Comparison of ENCODE assay signal across 8 cellular contexts in genomic region chr17:49789278-49789578, GRCh38. TPM values are rescaled to one million over a fixed set of nuclear protein-coding genes. Genes with fewer than 3 reads are reported as not detected.
DNase-seq lines count a peak whose midpoint lies in the region; ATAC-seq, FAIRE-seq and TF ChIP-seq lines count a peak whose summit lies in the region.

No MANE protein-coding gene starts in this region.

- peak overlapping the region; percentile 98 for H3K27ac Mint-ChIP-seq in activated CD4-positive, alpha-beta T cell treated with anti-CD3 and anti-CD28 coated beads, Interleukin-2, amount 10 ng/mL, durations not matched to agents 7 days and 5 days

- H3K27me3 Mint-ChIP-seq in activated CD4-positive, alpha-beta T cell treated with anti-CD3 and anti-CD28 coated beads, Interleukin-2, amount 10 ng/mL, durations not matched to agents 7 days and 5 days = no peaks in the 10 kb centered on the region

- no peak overlapping the region for H3K27ac ChIP-seq in HepG2 (ENCODE audit: extremely low read length, insufficient read depth, low read length)
- peak overlapping the region in 1 of 2 donors; percentile 34 for H3K27ac ChIP-seq in testis

- H3K9me3 Mint-ChIP-seq in activated CD4-positive, alpha-beta T cell treated with anti-CD3 and anti-CD28 coated beads, Interleukin-2, amount 10 ng/mL, durations not matched to agents 7 days and 5 days = no peaks in the 10 kb centered on the region

- in situ Hi-C loops in HepG2 (cut with HindIII; ENCODE audit: extremely low pct_ligation_motif_present, low pct_unique_long_range_greater_than_20kb) = loop anchor here (5.0 kb wide), 1 partner anchor 222 kb away; no protein-coding TSS in a partner anchor

- H3K27me3 ChIP-seq in adipocyte (replicated peaks; ENCODE audit: control insufficient read depth, insufficient read depth, low read length) (no peaks in the 10 kb centered on the region), HepG2 (ENCODE audit: control insufficient read depth in 1 of 2, insufficient read depth in 2 of 2, low read length in 2 of 2) (no peaks in the 10 kb centered on the region), testis (no peaks in the 10 kb centered on the region)

- peaks cover 22% of the 10 kb centered on the region for H3K36me3 ChIP-seq in adipocyte (ENCODE audit: control insufficient read depth, insufficient read depth, low read length, severe bottlenecking)
- peaks cover 20 to 34% of the 10 kb centered on the region in 2 experiments for H3K36me3 ChIP-seq in HepG2 (replicated peaks in 1 of 2; ENCODE audit: control insufficient read depth in 1 of 2, insufficient read depth in 2 of 2, low read length in 2 of 2)
- H3K36me3 ChIP-seq in testis (ENCODE audit: low read depth, missing control alignments) = no peaks in the 10 kb centered on the region

- peaks cover 36% of the 10 kb centered on the region for H3K36me3 Mint-ChIP-seq in activated CD4-positive, alpha-beta T cell treated with anti-CD3 and anti-CD28 coated beads, Interleukin-2, amount 10 ng/mL, durations not matched to agents 7 days and 5 days (ENCODE audit: low read depth)

- no peak for DNase-seq in activated CD4-positive, alpha-beta T cell treated with anti-CD3 and anti-CD28 coated beads, Interleukin-2, amount 10 ng/mL, durations not matched to agents 7 days and 5 days
- DNase-seq in activated CD4-positive, alpha-beta T cell treated with anti-CD3 and anti-CD28 coated beads, Interleukin-2, amount 50 U/mL, for 1 hour = no peak
- DNase-seq in adipocyte (ENCODE audit: low read depth) = no peak
- no peak for DNase-seq in HepG2 (ENCODE audit: low spot score)
- DNase-seq in testis = no peak
- DNase-seq in NCI-H2171 treated with DMSO at 0.1 percent for 48 hours (lab: John Stamatoyannopoulos, UW) = no peak
- no peak for DNase-seq in activated CD4-positive, CD25-positive, alpha-beta regulatory T cell (lab: John Stamatoyannopoulos, UW)
- no peak for DNase-seq in NCI-H1417 treated with DMSO at 0.1 percent for 48 hours (lab: John Stamatoyannopoulos, UW)

- FAIRE-seq in HepG2 (lab: Jason Lieb, UNC) = no peak

- peaks cover 55% of the 10 kb centered on the region for H3K4me1 Mint-ChIP-seq in activated CD4-positive, alpha-beta T cell treated with anti-CD3 and anti-CD28 coated beads, Interleukin-2, amount 10 ng/mL, durations not matched to agents 7 days and 5 days

- TF ChIP-seq EP300 in HepG2 (IDR thresholded peaks at IDR 0.05; ENCODE audit: low read depth in 2 of 2, low read length in 2 of 2) = no peak
- TF ChIP-seq EP300 in HepG2 (CRISPR knock-in tag; IDR thresholded peaks at IDR 0.05; ENCODE audit: borderline replicate concordance) = no peak

- ATAC-seq in HepG2 = no peak

- TF ChIP-seq CTCF in HepG2 (CRISPR knock-in tag; IDR thresholded peaks at IDR 0.05) (no peak), testis (IDR thresholded peaks at IDR 0.05) (no peak)

- peaks cover 50% of the 10 kb centered on the region for H3K79me2 ChIP-seq in HepG2 (ENCODE audit: insufficient read depth, low read length)

- 11% methylated on average over 11 of the region's 15 CpGs for WGBS in HepG2 (ENCODE audit: low lambda C conversion rate)
- 2 to 3% methylated on average over 15 of the region's 15 CpGs for WGBS in testis, 2 donors

- H3K9me3 ChIP-seq in adipocyte (ENCODE audit: control insufficient read depth, low read length) = no peaks in the 10 kb centered on the region
- H3K9me3 ChIP-seq in HepG2 (ENCODE audit: low read length) = no peaks in the 10 kb centered on the region
- H3K9me3 ChIP-seq in testis = no peaks in the 10 kb centered on the region

- intact Hi-C loops in HepG2 (cut with micrococcal nuclease; ENCODE audit: unreplicated experiment) (loop anchor here (1.0 kb wide), 2 partner anchors 25 to 81 kb away; partner anchors contain the start of gene FAM117A), testis (cut with DNase I; ENCODE audit: low total_unique reads) (no loop called here)

- CTCF ChIA-PET in activated CD4-positive, alpha-beta T cell treated with anti-CD3 and anti-CD28 coated beads, Interleukin-2, amount 10 ng/mL, durations not matched to agents 7 days and 5 days (lab: Charles Lee) = interaction anchor here (0.9 kb wide), 2 partner anchors 12 to 42 kb away, joined by 3 read pairs; no protein-coding TSS in a partner anchor
- CTCF ChIA-PET in HepG2 (lab: Yijun Ruan, JAX; ENCODE audit: low intra/inter-chr PET ratio, low total read pairs) = no interaction called here

- peak overlapping the region; percentile 86 for H3K4me3 Mint-ChIP-seq in activated CD4-positive, alpha-beta T cell treated with anti-CD3 and anti-CD28 coated beads, Interleukin-2, amount 10 ng/mL, durations not matched to agents 7 days and 5 days

- peaks cover 21% of the 10 kb centered on the region for H4K20me1 ChIP-seq in HepG2 (ENCODE audit: insufficient read depth, low read length)

- no peak for TF ChIP-seq RAD21 in HepG2 (CRISPR knock-in tag; IDR thresholded peaks at IDR 0.05)

- POLR2A ChIA-PET in activated CD4-positive, alpha-beta T cell treated with anti-CD3 and anti-CD28 coated beads, Interleukin-2, amount 10 ng/mL, durations not matched to agents 7 days and 5 days (lab: Charles Lee) = no interaction called here
- POLR2A ChIA-PET in HepG2 (lab: Yijun Ruan, JAX) = interaction anchor here (1.4 to 3.7 kb wide), 4 partner anchors 26 to 375 kb away, joined by 3 to 63 read pairs (median 10); partner anchors contain the start of genes FAM117A, PHB1 and SPOP

- H3K4me1 ChIP-seq in adipocyte (ENCODE audit: control insufficient read depth, insufficient read depth, low read length) (peaks cover 28% of the 10 kb centered on the region), HepG2 (ENCODE audit: insufficient read depth, low read length) (peaks cover 26% of the 10 kb centered on the region), testis (peaks cover 25% of the 10 kb centered on the region)

- TF ChIP-seq POLR2A in HepG2 (IDR thresholded peaks at IDR 0.05; ENCODE audit: insufficient read depth in 1 of 2, low read depth in 2 of 2, low read length in 2 of 2) (no peak), testis (IDR thresholded peaks at IDR 0.05) (no peak)

- H2AFZ ChIP-seq in HepG2 (ENCODE audit: low read length) = no peak overlapping the region

- peak overlapping the region; percentile 93 for H3K4me2 ChIP-seq in HepG2 (ENCODE audit: low read depth, low read length)

- no TSS peak for BruUV-seq in HepG2 (replicated peaks; lab: Mats Ljungman, UMichigan)

- H3K9ac ChIP-seq in adipocyte (ENCODE audit: low read length) (peak overlapping the region; percentile 53), HepG2 (ENCODE audit: insufficient read depth, low read depth, low read length) (peak overlapping the region; percentile 57; the same call in 1 of the 2 replicates)

- H3K4me3 ChIP-seq in adipocyte (ENCODE audit: low read length) (peak overlapping the region; percentile 99), HepG2 (replicated peaks in 1 of 3; ENCODE audit: insufficient read depth in 1 of 3, low read depth in 2 of 3, low read length in 3 of 3) (peak overlapping the region; percentile 64 to 100 (median 71)), testis (peak overlapping the region; percentile 89 to 96)

RNA-seq across cellular contexts. Expression of gene KAT7, which starts 0.7 kb away (rescaled TPM):
- total RNA-seq in activated CD4-positive, alpha-beta T cell treated with anti-CD3 and anti-CD28 coated beads, Interleukin-2, amount 10 ng/mL, durations not matched to agents 7 days and 5 days = 10 to 100 TPM; 78.5 to 82.4 TPM
- total RNA-seq in HepG2 (2016; rRNA removed; fragmentation: Illumina TruSeq; extraction: Trizol) (39.2 and 43.8 TPM in 2 replicates), testis (100 to 1,000 TPM; 122 to 123 TPM)
- total RNA-seq in HepG2 (2016; cell fraction: cytosol; rRNA removed; fragmentation: Illumina TruSeq; extraction: Trizol; ENCODE audit: low read depth) = 7.5 and 9.1 TPM in 2 replicates
- 38.8 and 41.1 TPM in 2 replicates for total RNA-seq in HepG2 (2016; cell fraction: insoluble cytoplasmic fraction; rRNA removed; fragmentation: Illumina TruSeq; extraction: Trizol)
- total RNA-seq in HepG2 (2016; cell fraction: membrane; rRNA removed; fragmentation: Illumina TruSeq; extraction: Trizol) = 14.7 and 17.3 TPM in 2 replicates
- 47.4 and 58.4 TPM in 2 replicates for total RNA-seq in HepG2 (2016; cell fraction: nucleus; rRNA removed; fragmentation: Illumina TruSeq; extraction: Trizol)
- polyA plus RNA-seq in HepG2 (2011; rRNA removed) (17.2 and 21.2 TPM in 2 replicates), testis (ENCODE audit: insufficient read depth, low read depth, low replicate concordance) (181 TPM)
- 11.2 and 13.2 TPM in 2 replicates for polyA plus RNA-seq in HepG2 (2011; cell fraction: cytosol; rRNA removed)
- polyA plus RNA-seq in HepG2 (2011; cell fraction: nucleus; rRNA removed) = 21.2 and 24.5 TPM in 2 replicates
- polyA plus RNA-seq in HepG2 (2012) = 16.5 and 22.9 TPM in 2 replicates
- polyA plus RNA-seq in HepG2 (2016; cell fraction: cytosol; fragmentation: Illumina TruSeq; extraction: Trizol; ENCODE audit: low read depth) = 1.2 and 1.6 TPM in 2 replicates
- 35.8 and 38.8 TPM in 2 replicates for polyA plus RNA-seq in HepG2 (2016; cell fraction: insoluble cytoplasmic fraction; fragmentation: Illumina TruSeq; extraction: Trizol; ENCODE audit: low read depth)
- 5.3 and 5.7 TPM in 2 replicates for polyA plus RNA-seq in HepG2 (2016; cell fraction: membrane; fragmentation: Illumina TruSeq; extraction: Trizol; ENCODE audit: low read depth)
- 32.7 and 33.9 TPM in 2 replicates for polyA plus RNA-seq in HepG2 (2016; cell fraction: nucleus; fragmentation: Illumina TruSeq; extraction: Trizol; ENCODE audit: insufficient read depth, low read depth)
- polyA minus RNA-seq in HepG2 (2011; rRNA and poly(A)+ RNA removed; ENCODE audit: low replicate concordance) = 35.4 and 40.6 TPM in 2 replicates
- polyA minus RNA-seq in HepG2 (2011; cell fraction: cytosol; rRNA and poly(A)+ RNA removed) = 20.4 and 21.7 TPM in 2 replicates
- polyA minus RNA-seq in HepG2 (2011; cell fraction: nucleus; rRNA and poly(A)+ RNA removed) = 84.9 and 89.1 TPM in 2 replicates

RNA-seq across cellular contexts. Expression of gene FAM117A, which starts 25.3 kb away (rescaled TPM):
- 10 to 100 TPM; 30.6 to 34.1 TPM for total RNA-seq in activated CD4-positive, alpha-beta T cell treated with anti-CD3 and anti-CD28 coated beads, Interleukin-2, amount 10 ng/mL, durations not matched to agents 7 days and 5 days
- total RNA-seq in HepG2 (2016; rRNA removed; fragmentation: Illumina TruSeq; extraction: Trizol) (12.1 and 12.3 TPM in 2 replicates), testis (10 to 100 TPM; 30.2 to 38.1 TPM)
- 10.9 and 12.0 TPM in 2 replicates for total RNA-seq in HepG2 (2016; cell fraction: cytosol; rRNA removed; fragmentation: Illumina TruSeq; extraction: Trizol; ENCODE audit: low read depth)
- total RNA-seq in HepG2 (2016; cell fraction: insoluble cytoplasmic fraction; rRNA removed; fragmentation: Illumina TruSeq; extraction: Trizol) = 9.9 and 12.6 TPM in 2 replicates
- 21.3 and 21.9 TPM in 2 replicates for total RNA-seq in HepG2 (2016; cell fraction: membrane; rRNA removed; fragmentation: Illumina TruSeq; extraction: Trizol)
- total RNA-seq in HepG2 (2016; cell fraction: nucleus; rRNA removed; fragmentation: Illumina TruSeq; extraction: Trizol) = 8.1 and 8.9 TPM in 2 replicates
- polyA plus RNA-seq in HepG2 (2011; rRNA removed) (19.8 and 22.0 TPM in 2 replicates), testis (ENCODE audit: insufficient read depth, low read depth, low replicate concordance) (67.3 TPM)
- 11.4 and 15.9 TPM in 2 replicates for polyA plus RNA-seq in HepG2 (2011; cell fraction: cytosol; rRNA removed)
- polyA plus RNA-seq in HepG2 (2011; cell fraction: nucleus; rRNA removed) = 17.2 and 20.5 TPM in 2 replicates
- 11.3 and 12.2 TPM in 2 replicates for polyA plus RNA-seq in HepG2 (2012)
- 19.0 and 20.2 TPM in 2 replicates for polyA plus RNA-seq in HepG2 (2016; cell fraction: cytosol; fragmentation: Illumina TruSeq; extraction: Trizol; ENCODE audit: low read depth)
- polyA plus RNA-seq in HepG2 (2016; cell fraction: insoluble cytoplasmic fraction; fragmentation: Illumina TruSeq; extraction: Trizol; ENCODE audit: low read depth) = 19.2 and 23.6 TPM in 2 replicates
- polyA plus RNA-seq in HepG2 (2016; cell fraction: membrane; fragmentation: Illumina TruSeq; extraction: Trizol; ENCODE audit: low read depth) = 28.9 and 33.3 TPM in 2 replicates
- 20.1 and 22.1 TPM in 2 replicates for polyA plus RNA-seq in HepG2 (2016; cell fraction: nucleus; fragmentation: Illumina TruSeq; extraction: Trizol; ENCODE audit: insufficient read depth, low read depth)
- polyA minus RNA-seq in HepG2 (2011; rRNA and poly(A)+ RNA removed; ENCODE audit: low replicate concordance) = 32.1 TPM in 1 of 2 replicates, not detected in the other
- 6.7 and 8.0 TPM in 2 replicates for polyA minus RNA-seq in HepG2 (2011; cell fraction: cytosol; rRNA and poly(A)+ RNA removed)
- polyA minus RNA-seq in HepG2 (2011; cell fraction: nucleus; rRNA and poly(A)+ RNA removed) = 7.9 and 8.7 TPM in 2 replicates

RNA-seq across cellular contexts. Expression of gene TAC4, which starts 58.6 kb away (rescaled TPM):
- total RNA-seq in activated CD4-positive, alpha-beta T cell treated with anti-CD3 and anti-CD28 coated beads, Interleukin-2, amount 10 ng/mL, durations not matched to agents 7 days and 5 days = not detected
- not detected in 2 replicates for total RNA-seq in HepG2 (2016; rRNA removed; fragmentation: Illumina TruSeq; extraction: Trizol)
- not detected in 2 replicates for total RNA-seq in HepG2 (2016; cell fraction: cytosol; rRNA removed; fragmentation: Illumina TruSeq; extraction: Trizol; ENCODE audit: low read depth)
- not detected in 2 replicates for total RNA-seq in HepG2 (2016; cell fraction: insoluble cytoplasmic fraction; rRNA removed; fragmentation: Illumina TruSeq; extraction: Trizol)
- not detected in 2 replicates for total RNA-seq in HepG2 (2016; cell fraction: membrane; rRNA removed; fragmentation: Illumina TruSeq; extraction: Trizol)
- total RNA-seq in HepG2 (2016; cell fraction: nucleus; rRNA removed; fragmentation: Illumina TruSeq; extraction: Trizol) = not detected in 2 replicates
- not detected in 2 replicates for polyA plus RNA-seq in HepG2 (2011; rRNA removed)
- not detected in 2 replicates for polyA plus RNA-seq in HepG2 (2011; cell fraction: cytosol; rRNA removed)
- not detected in 2 replicates for polyA plus RNA-seq in HepG2 (2011; cell fraction: nucleus; rRNA removed)
- not detected in 2 replicates for polyA plus RNA-seq in HepG2 (2012)
- not detected in 2 replicates for polyA plus RNA-seq in HepG2 (2016; cell fraction: cytosol; fragmentation: Illumina TruSeq; extraction: Trizol; ENCODE audit: low read depth)
- not detected in 2 replicates for polyA plus RNA-seq in HepG2 (2016; cell fraction: insoluble cytoplasmic fraction; fragmentation: Illumina TruSeq; extraction: Trizol; ENCODE audit: low read depth)
- polyA plus RNA-seq in HepG2 (2016; cell fraction: membrane; fragmentation: Illumina TruSeq; extraction: Trizol; ENCODE audit: low read depth) = not detected in 2 replicates
- polyA plus RNA-seq in HepG2 (2016; cell fraction: nucleus; fragmentation: Illumina TruSeq; extraction: Trizol; ENCODE audit: insufficient read depth, low read depth) = not detected in 2 replicates
- not detected in 2 replicates for polyA minus RNA-seq in HepG2 (2011; rRNA and poly(A)+ RNA removed; ENCODE audit: low replicate concordance)
- polyA minus RNA-seq in HepG2 (2011; cell fraction: cytosol; rRNA and poly(A)+ RNA removed) = not detected in 2 replicates
- not detected in 2 replicates for polyA minus RNA-seq in HepG2 (2011; cell fraction: nucleus; rRNA and poly(A)+ RNA removed)
- total RNA-seq in testis = not detected
- polyA plus RNA-seq in testis (ENCODE audit: insufficient read depth, low read depth, low replicate concordance) = not detected
